ENCODE assay signal across 10 cellular contexts in genomic region chr12:78181544-78182162, GRCh38.
A peak's percentile ranks its signal among the peaks of the same experiment; 100 is the strongest.
DNase-seq lines count a peak whose midpoint lies in the region; ATAC-seq and TF ChIP-seq lines count a peak whose summit lies in the region.
"Had no signal": no experiment of that assay in that cellular context is flagged by ENCODE, and none has a peak within 500 bp of the region (broad histone marks: within the 10 kb centered on the region; RNA-seq: fewer than 3 reads in every experiment).

No MANE protein-coding gene starts in this region.

- peaks cover 0 to 7% (median 2%) of the 10 kb centered on the region in 6 donors for H3K36me3 ChIP-seq in spleen
- no peaks in the 10 kb centered on the region for H3K36me3 ChIP-seq in ascending aorta
- H3K36me3 ChIP-seq: lower lobe of right lung, thoracic aorta had no signal

- peak; percentile 19 for DNase-seq in NCI-H524 treated with DMSO at 0.1 percent for 48 hours (lab: John Stamatoyannopoulos, UW)
- no peak for DNase-seq in endothelial cell (ENCODE audit: low spot score)
- DNase-seq in spleen, result no peak
- no peak for DNase-seq in ascending aorta (ENCODE audit: low spot score in 2 of 2)
- DNase-seq in activated naive CD4-positive, alpha-beta T cell treated with anti-CD3 and anti-CD28 coated beads for 36 hours, result no peak
- DNase-seq: lower lobe of right lung had no signal

- H3K27ac ChIP-seq in 22Rv1, result no peak overlapping the region
- H3K27ac ChIP-seq in spleen, result no peak overlapping the region
- H3K27ac ChIP-seq in ascending aorta, result no peak overlapping the region
- H3K27ac ChIP-seq: lower lobe of right lung, thoracic aorta had no signal

- peaks cover under 1% of the 10 kb centered on the region for H3K27me3 Mint-ChIP-seq in endothelial cell (ENCODE audit: unreplicated experiment)
- no peaks in the 10 kb centered on the region for H3K27me3 Mint-ChIP-seq in activated naive CD4-positive, alpha-beta T cell treated with anti-CD3 and anti-CD28 coated beads for 36 hours (ENCODE audit: low read depth)

- CTCF ChIA-PET in activated naive CD4-positive, alpha-beta T cell treated with anti-CD3 and anti-CD28 coated beads for 36 hours (lab: Charles Lee), result no interaction called here

- H3K9me3 Mint-ChIP-seq in endothelial cell (ENCODE audit: unreplicated experiment), result no peaks in the 10 kb centered on the region
- H3K9me3 Mint-ChIP-seq in activated naive CD4-positive, alpha-beta T cell treated with anti-CD3 and anti-CD28 coated beads for 36 hours, result peaks cover 2% of the 10 kb centered on the region

- ATAC-seq in GM18868 (IDR thresholded peaks at IDR 0.05; ENCODE audit: unreplicated experiment), result peak; percentile 70
- no peak for ATAC-seq in GM18870 (IDR thresholded peaks at IDR 0.05; ENCODE audit: unreplicated experiment)

- no peak overlapping the region for H3K27ac Mint-ChIP-seq in endothelial cell (ENCODE audit: unreplicated experiment)
- no peak overlapping the region for H3K27ac Mint-ChIP-seq in activated naive CD4-positive, alpha-beta T cell treated with anti-CD3 and anti-CD28 coated beads for 36 hours

- no peaks in the 10 kb centered on the region for H3K4me1 ChIP-seq in spleen
- no peaks in the 10 kb centered on the region for H3K4me1 ChIP-seq in ascending aorta
- H3K4me1 ChIP-seq: lower lobe of right lung had no signal

- H3K4me1 Mint-ChIP-seq in endothelial cell (ENCODE audit: unreplicated experiment), result peaks cover 7% of the 10 kb centered on the region
- no peaks in the 10 kb centered on the region for H3K4me1 Mint-ChIP-seq in activated naive CD4-positive, alpha-beta T cell treated with anti-CD3 and anti-CD28 coated beads for 36 hours (ENCODE audit: low read depth)

- H3K4me3 Mint-ChIP-seq in endothelial cell (ENCODE audit: unreplicated experiment), result no peak overlapping the region
- no peak overlapping the region for H3K4me3 Mint-ChIP-seq in activated naive CD4-positive, alpha-beta T cell treated with anti-CD3 and anti-CD28 coated beads for 36 hours

- H3K27me3 ChIP-seq in spleen (replicated peaks in 1 of 7) (no peaks in the 10 kb centered on the region), ascending aorta (no peaks in the 10 kb centered on the region)

- no peak for TF ChIP-seq POLR2A in spleen (IDR thresholded peaks at IDR 0.05)

- H3K4me3 ChIP-seq in spleen, result no peak overlapping the region
- no peak overlapping the region for H3K4me3 ChIP-seq in ascending aorta
- H3K4me3 ChIP-seq: lower lobe of right lung, thoracic aorta had no signal

- H3K9me3 ChIP-seq in spleen, result no peaks in the 10 kb centered on the region
- H3K9me3 ChIP-seq in ascending aorta, result no peaks in the 10 kb centered on the region
- H3K9me3 ChIP-seq: lower lobe of right lung, thoracic aorta had no signal

- TF ChIP-seq CTCF in 22Rv1 (IDR thresholded peaks at IDR 0.05) (peak; percentile 96), endothelial cell (IDR thresholded peaks at IDR 0.05; ENCODE audit: unreplicated experiment) (peak; percentile 22), spleen (IDR thresholded peaks at IDR 0.05 in 8 of 11, conservative IDR thresholded peaks at IDR 0.05 in 3 of 11) (no peak), ascending aorta (IDR thresholded peaks at IDR 0.05) (no peak)

- intact Hi-C loops in spleen (cut with DNase I; ENCODE audit: low total_unique reads) (no loop called here), ascending aorta (cut with DNase I) (no loop called here)
- intact Hi-C loops in activated naive CD4-positive, alpha-beta T cell treated with anti-CD3 and anti-CD28 coated beads for 36 hours (cut with micrococcal nuclease), result no loop called here

- WGBS in spleen, 5 donors, result 51 to 70% (median 53%) methylated on average over 3 of the region's 3 CpGs

- H3K36me3 Mint-ChIP-seq in endothelial cell (ENCODE audit: low read depth, unreplicated experiment), result no peaks in the 10 kb centered on the region
- H3K36me3 Mint-ChIP-seq in activated naive CD4-positive, alpha-beta T cell treated with anti-CD3 and anti-CD28 coated beads for 36 hours (ENCODE audit: low read depth), result no peaks in the 10 kb centered on the region

Comparison
In these comparisons a context has a peak if more than half of its experiments do, and no peak if none do; other contexts are left out.
1. CTCF ChIP-seq: peak in 22Rv1 (single experiment) and endothelial cell (single experiment); none in spleen (0 of 11) and ascending aorta (0 of 3).